ENCODE assay signal across 7 cellular contexts in genomic region chr1:147072371-147073061, GRCh38.
DNase-seq lines count a peak whose midpoint lies in the region; ATAC-seq, FAIRE-seq and TF ChIP-seq lines count a peak whose summit lies in the region.

No MANE protein-coding gene starts in this region.

- H3K4me2 ChIP-seq in keratinocyte (ENCODE audit: control insufficient read depth, extremely low read depth, insufficient read depth, low read depth, low read length), result peak overlapping the region; percentile 73

- H3K36me3 ChIP-seq in HUES64 (ENCODE audit: insufficient read depth, low read length), result no peaks in the 10 kb centered on the region
- H3K36me3 ChIP-seq in adipocyte (ENCODE audit: control insufficient read depth, insufficient read depth, low read length, severe bottlenecking), result no peaks in the 10 kb centered on the region
- no peaks in the 10 kb centered on the region for H3K36me3 ChIP-seq in keratinocyte (ENCODE audit: control insufficient read depth in 2 of 2, extremely low read depth in 1 of 2, insufficient read depth in 2 of 2, low read length in 2 of 2)

- DNase-seq in adipocyte (ENCODE audit: low read depth) (peak; percentile 51), keratinocyte (ENCODE audit: low read depth, low spot score) (no peak), RPMI8226 (no peak), NCI-H187 (lab: John Stamatoyannopoulos, UW) (no peak), NCI-H748 treated with DMSO at 0.1 percent for 48 hours (lab: John Stamatoyannopoulos, UW) (no peak)
- DNase-seq in stimulated activated naive B cell treated with anti-CD40 and anti-IgM and Interleukin-4, amounts not matched to agents 10 μg/mL and 1 μg/mL and 100 μg/mL, for 72 hours, result peak; percentile 60

- H3K9me3 ChIP-seq in HUES64 (ENCODE audit: insufficient read depth, low read depth, low read length), result no peaks in the 10 kb centered on the region
- H3K9me3 ChIP-seq in adipocyte (ENCODE audit: control insufficient read depth, low read length), result no peaks in the 10 kb centered on the region
- peaks cover 3% of the 10 kb centered on the region for H3K9me3 ChIP-seq in keratinocyte (ENCODE audit: control insufficient read depth, low read depth, low read length)

- peak overlapping the region; percentile 42; the same call in 1 of the 2 replicates for H3K9ac ChIP-seq in HUES64 (ENCODE audit: low read depth, low read length)
- H3K9ac ChIP-seq in adipocyte (ENCODE audit: low read length), result no peak overlapping the region
- no peak overlapping the region for H3K9ac ChIP-seq in keratinocyte (ENCODE audit: control insufficient read depth, extremely low read depth, insufficient read depth, low read length)

- peak overlapping the region; percentile 94 for H3K4me3 Mint-ChIP-seq in stimulated activated naive B cell treated with anti-CD40 and anti-IgM and Interleukin-4, amounts not matched to agents 10 μg/mL and 1 μg/mL and 100 μg/mL, for 72 hours

- no peak for FAIRE-seq in keratinocyte (lab: Jason Lieb, UNC)

- H2AFZ ChIP-seq in keratinocyte (ENCODE audit: control insufficient read depth, low read length), result peak overlapping the region; percentile 61

- H3K4me3 ChIP-seq in HUES64 (ENCODE audit: low read length) (peak overlapping the region; percentile 59), adipocyte (ENCODE audit: low read length) (peak overlapping the region; percentile 74), keratinocyte (ENCODE audit: control insufficient read depth in 2 of 3, extremely low read depth in 1 of 3, insufficient read depth in 2 of 3, low read depth in 1 of 3, low read length in 3 of 3) (peak overlapping the region; percentile 39 to 67 (median 41))

- H3K36me3 Mint-ChIP-seq in stimulated activated naive B cell treated with anti-CD40 and anti-IgM and Interleukin-4, amounts not matched to agents 10 μg/mL and 1 μg/mL and 100 μg/mL, for 72 hours, result no peaks in the 10 kb centered on the region

- peaks cover 25 to 29% of the 10 kb centered on the region in 2 donors for H3K4me1 Mint-ChIP-seq in stimulated activated naive B cell treated with anti-CD40 and anti-IgM and Interleukin-4, amounts not matched to agents 10 μg/mL and 1 μg/mL and 100 μg/mL, for 72 hours

- no peaks in the 10 kb centered on the region for H3K79me2 ChIP-seq in keratinocyte (ENCODE audit: control insufficient read depth, insufficient read depth, low read length)

- peaks cover 0 to 48% of the 10 kb centered on the region in 2 donors for H3K27me3 Mint-ChIP-seq in stimulated activated naive B cell treated with anti-CD40 and anti-IgM and Interleukin-4, amounts not matched to agents 10 μg/mL and 1 μg/mL and 100 μg/mL, for 72 hours

- peak; percentile 88 to 89 for ATAC-seq in stimulated activated naive B cell treated with anti-CD40 and anti-IgM and Interleukin-4, amounts not matched to agents 10 μg/mL and 1 μg/mL and 100 μg/mL, for 72 hours (replicated peaks)

- 7% methylated on average over 40 of the region's 40 CpGs for WGBS in HUES64

- TF ChIP-seq CTCF in keratinocyte (optimal IDR thresholded peaks at IDR 0.05 in 1 of 3, IDR thresholded peaks at IDR 0.05 in 1 of 3, conservative IDR thresholded peaks at IDR 0.05 in 1 of 3; ENCODE audit: extremely low read depth in 1 of 3, insufficient read depth in 2 of 3, low read length in 3 of 3), result no peak

- H3K9me3 Mint-ChIP-seq in stimulated activated naive B cell treated with anti-CD40 and anti-IgM and Interleukin-4, amounts not matched to agents 10 μg/mL and 1 μg/mL and 100 μg/mL, for 72 hours, result peaks cover 0 to 4% of the 10 kb centered on the region in 2 donors

- no peak overlapping the region for H3K27ac ChIP-seq in HUES64 (ENCODE audit: low read depth, low read length)
- H3K27ac ChIP-seq in keratinocyte (ENCODE audit: control insufficient read depth, insufficient read depth, low read length), result no peak overlapping the region

- dilution Hi-C loops in keratinocyte (cut with MboI; ENCODE audit: extremely low pct_ligation_motif_present, low sequenced_read_pairs), result no loop called here

- H3K9me1 ChIP-seq in keratinocyte (ENCODE audit: control insufficient read depth, extremely low read depth, insufficient read depth, low read length), result no peaks in the 10 kb centered on the region

- no peaks in the 10 kb centered on the region for H4K20me1 ChIP-seq in keratinocyte (ENCODE audit: control insufficient read depth, extremely low read depth, insufficient read depth, low read length)

- H3K4me1 ChIP-seq in HUES64 (ENCODE audit: insufficient read depth, low read length) (no peaks in the 10 kb centered on the region), adipocyte (ENCODE audit: control insufficient read depth, insufficient read depth, low read length) (no peaks in the 10 kb centered on the region), keratinocyte (ENCODE audit: control insufficient read depth, extremely low read depth, insufficient read depth, low read length) (no peaks in the 10 kb centered on the region)

- H3K27me3 ChIP-seq in HUES64 (ENCODE audit: insufficient read depth, low read length), result peaks cover 76% of the 10 kb centered on the region
- peaks cover 55% of the 10 kb centered on the region for H3K27me3 ChIP-seq in adipocyte (replicated peaks; ENCODE audit: control insufficient read depth, insufficient read depth, low read length)
- peaks cover 50% of the 10 kb centered on the region for H3K27me3 ChIP-seq in keratinocyte (ENCODE audit: control insufficient read depth, extremely low read depth, insufficient read depth, low read length)

- H3K27ac Mint-ChIP-seq in stimulated activated naive B cell treated with anti-CD40 and anti-IgM and Interleukin-4, amounts not matched to agents 10 μg/mL and 1 μg/mL and 100 μg/mL, for 72 hours, result peak overlapping the region; percentile 96

Comparison
In these comparisons a context has a peak if more than half of its experiments do, and no peak if none do; other contexts are left out.
1. DNase-seq: peak in adipocyte (single experiment) and stimulated activated naive B cell treated with anti-CD40 and anti-IgM and Interleukin-4, amounts not matched to agents 10 μg/mL and 1 μg/mL and 100 μg/mL, for 72 hours (single experiment); none in keratinocyte (single experiment), RPMI8226 (single experiment), NCI-H187 (0 of 2) and NCI-H748 treated with DMSO at 0.1 percent for 48 hours (single experiment).
2. Peak in every context shown above with its lines, with median percentiles within 50 percentile points of each other: H3K4me3 ChIP-seq.